18 cellular contexts compared by ENCODE assay signal in the genomic region with DNA sequence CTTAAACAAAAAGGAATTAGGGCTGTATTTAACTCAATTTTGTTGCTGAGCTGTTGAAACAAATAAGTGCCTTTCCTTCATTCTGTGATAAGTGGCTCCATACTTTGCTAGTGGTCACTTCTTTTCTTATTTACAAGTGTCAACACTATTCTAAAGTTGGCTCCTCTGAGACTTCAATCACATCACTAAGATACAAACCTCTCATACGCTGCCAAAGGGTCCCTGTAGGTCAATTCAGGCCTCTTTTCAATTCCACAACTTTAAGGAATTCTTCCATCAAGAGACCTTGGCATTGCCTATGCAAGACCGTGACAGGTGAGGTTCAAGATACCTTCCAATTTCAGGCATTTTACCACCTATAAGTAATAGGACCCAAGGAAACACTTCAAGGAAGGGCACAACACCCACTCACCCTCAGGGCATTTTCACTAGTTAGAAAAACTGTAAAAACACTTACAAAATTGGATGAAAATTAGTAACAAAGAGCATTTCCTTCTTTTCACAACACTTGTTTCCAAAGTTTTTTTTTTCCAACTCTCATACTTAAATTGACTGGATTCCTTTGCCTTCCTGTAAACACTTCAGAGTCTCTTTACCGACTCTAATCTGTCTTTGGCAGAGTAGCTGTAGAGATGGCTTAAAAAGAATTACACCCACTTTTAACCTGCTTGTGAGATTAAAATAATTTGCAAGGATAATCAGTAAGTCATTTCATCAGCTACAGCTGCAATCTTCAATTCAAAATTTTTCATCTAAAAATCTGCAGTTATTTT. TPM values are rescaled to one million over a fixed set of nuclear protein-coding genes. Genes with fewer than 3 reads are reported as not detected.
DNase-seq lines count a peak whose midpoint lies in the region; ATAC-seq, FAIRE-seq and TF ChIP-seq lines count a peak whose summit lies in the region.
"Had no signal": no experiment of that assay in that cellular context is flagged by ENCODE, and none has a peak within 500 bp of the region (broad histone marks: within the 10 kb centered on the region; RNA-seq: fewer than 3 reads in every experiment).

No MANE protein-coding gene starts in this region.

- FAIRE-seq in D721Med (lab: Jason Lieb, UNC) (no peak), RCC 7860 (lab: Jason Lieb, UNC) (no peak)

- TF ChIP-seq CTCF in CD4-positive, alpha-beta T cell (IDR thresholded peaks at IDR 0.05) = no peak
- no peak for TF ChIP-seq CTCF in D721Med (IDR thresholded peaks at IDR 0.05; ENCODE audit: insufficient read depth, missing control alignments)

- H3K27me3 ChIP-seq in CD4-positive, alpha-beta T cell (ENCODE audit: control insufficient read depth, insufficient read depth, low read length) = no peaks in the 10 kb centered on the region
- H3K27me3 ChIP-seq: right atrium auricular region had no signal

- H3K4me1 Mint-ChIP-seq in CD4-positive, alpha-beta T cell (ENCODE audit: low read depth) = peaks cover 20% of the 10 kb centered on the region
- H3K4me1 Mint-ChIP-seq in T-helper 17 cell (peaks cover 7% of the 10 kb centered on the region), naive B cell (peaks cover 0 to 3% (median 0%) of the 10 kb centered on the region in 3 donors)

- POLR2A ChIA-PET in CD4-positive, alpha-beta T cell (lab: Charles Lee) = interaction anchor here (1.7 kb wide), 1 partner anchor 23 kb away, joined by 6 read pairs; no protein-coding TSS in a partner anchor

- no peaks in the 10 kb centered on the region for H3K27me3 Mint-ChIP-seq in CD4-positive, alpha-beta T cell
- H3K27me3 Mint-ChIP-seq in T-helper 17 cell = no peaks in the 10 kb centered on the region
- no peaks in the 10 kb centered on the region for H3K27me3 Mint-ChIP-seq in naive B cell

- H3K9me3 Mint-ChIP-seq in CD4-positive, alpha-beta T cell = no peaks in the 10 kb centered on the region
- no peaks in the 10 kb centered on the region for H3K9me3 Mint-ChIP-seq in naive B cell

- H3K27ac Mint-ChIP-seq in CD4-positive, alpha-beta T cell = peak overlapping the region; percentile 75
- H3K27ac Mint-ChIP-seq in T-helper 17 cell = peak overlapping the region; percentile 66
- peak overlapping the region in 4 of 6 donors; percentile 53 to 86 (median 62) for H3K27ac Mint-ChIP-seq in naive B cell

- H3K36me3 Mint-ChIP-seq in CD4-positive, alpha-beta T cell (ENCODE audit: low read depth) = peaks cover 24% of the 10 kb centered on the region
- peaks cover 2% of the 10 kb centered on the region for H3K36me3 Mint-ChIP-seq in T-helper 17 cell (ENCODE audit: low read depth)
- no peaks in the 10 kb centered on the region for H3K36me3 Mint-ChIP-seq in naive B cell

- no peak overlapping the region for H3K27ac ChIP-seq in CD4-positive, alpha-beta T cell (ENCODE audit: low read depth, low read length)
- H3K27ac ChIP-seq: lower lobe of right lung, right atrium auricular region had no signal

- intact Hi-C loops in CD4-positive, alpha-beta T cell (cut with DNase I, micrococcal nuclease) = no loop called here

- no peak for DNase-seq in CD4-positive, alpha-beta T cell
- peak; percentile 52 for DNase-seq in G401 (ENCODE audit: low spot score)
- DNase-seq in T-helper 17 cell = no peak
- no peak for DNase-seq in naive B cell
- no peak for DNase-seq in D721Med (ENCODE audit: insufficient read length, low spot score)
- DNase-seq in iPS-NIHi7 (ENCODE audit: extremely low spot score) = no peak
- DNase-seq in RCC 7860 (ENCODE audit: low spot score) = no peak
- DNase-seq: activated T-cell treated with anti-CD3 and anti-CD28 coated beads for 4 hours, anterior cingulate cortex, C1 segment of cervical spinal cord, EL, foreskin melanocyte, GOT3, lower lobe of right lung, NCI-H1694, NCI-H524 treated with DMSO at 0.1 percent for 48 hours, SW 1271 had no signal

- no peak for ATAC-seq in CD4-positive, alpha-beta T cell (ENCODE audit: poor library complexity)
- ATAC-seq in T-helper 17 cell (no peak), naive B cell (ENCODE audit: low read depth in 2 of 2) (no peak)

- no peaks in the 10 kb centered on the region for H3K9me3 ChIP-seq in CD4-positive, alpha-beta T cell (ENCODE audit: control insufficient read depth, low read length)
- H3K9me3 ChIP-seq in T-helper 17 cell (ENCODE audit: control insufficient read depth, low read length, poor library complexity, severe bottlenecking) = no peaks in the 10 kb centered on the region
- H3K9me3 ChIP-seq: lower lobe of right lung, right atrium auricular region had no signal

- in situ Hi-C loops in G401 (cut with HindIII; ENCODE audit: low sequenced_read_pairs) = no loop called here

- CTCF ChIA-PET in CD4-positive, alpha-beta T cell (lab: Charles Lee) = no interaction called here

- H3K4me3 Mint-ChIP-seq in CD4-positive, alpha-beta T cell = no peak overlapping the region
- no peak overlapping the region for H3K4me3 Mint-ChIP-seq in T-helper 17 cell
- no peak overlapping the region for H3K4me3 Mint-ChIP-seq in naive B cell

RNA-seq across cellular contexts. Expression of gene SERBP1, which starts 24.5 kb away (rescaled TPM):
- total RNA-seq in CD4-positive, alpha-beta T cell = 100 to 1,000 TPM; 128 to 135 TPM
- total RNA-seq in G401 (2014; rRNA removed; shearing (Covaris generic)) = 453 and 578 TPM in 2 replicates
- 100 to 1,000 TPM; 129 to 131 TPM for total RNA-seq in T-helper 17 cell
- 100 to 1,000 TPM in 5 of 6 donors, 10 to 100 TPM in 1; 93.7 to 147 (median 125) TPM for polyA plus RNA-seq in naive B cell (ENCODE audit: low read depth in 6 of 6)
